In genomic region chr20:14916360-14916759, GRCh38 we compare ENCODE assay signal across 1 cellular context.
TF ChIP-seq lines count a peak whose summit lies in the region.

No MANE protein-coding gene starts in this region.

TF ChIP-seq in SK-N-SH, 30 proteins besides CTCF, POLR2A, EP300 and RAD21 (continued from another document):
- TF ChIP-seq NFIC (IDR thresholded peaks at IDR 0.05; ENCODE audit: borderline replicate concordance), result no peak
